21 cellular contexts compared by ENCODE assay signal in the genomic region with DNA sequence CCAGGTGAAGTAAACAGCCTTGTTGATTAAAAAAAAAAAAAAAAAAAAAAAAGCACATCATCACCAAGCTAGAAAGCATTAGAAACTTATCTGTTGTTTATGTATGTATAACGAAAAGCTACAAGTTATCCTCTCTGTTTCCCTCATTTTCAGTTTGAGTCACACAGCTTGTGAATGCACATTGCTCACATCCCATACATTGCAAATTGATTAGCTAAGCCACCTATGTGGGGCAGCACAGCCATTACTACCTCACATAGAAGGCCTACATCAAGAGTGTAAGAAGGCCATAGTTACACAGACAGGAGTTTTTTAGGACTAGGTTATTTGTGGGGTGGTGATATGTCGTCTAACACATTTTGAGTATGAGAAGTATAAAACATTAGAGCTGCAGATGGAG.
"Had no signal": no experiment of that assay in that cellular context is flagged by ENCODE, and none has a peak within 500 bp of the region (broad histone marks: within the 10 kb centered on the region; RNA-seq: fewer than 3 reads in every experiment).

No MANE protein-coding gene starts in this region.

- ATAC-seq: gastrocnemius medialis; left ventricle myocardium superior; lower lobe of right lung; mucosa of descending colon; natural killer cell treated with Interleukin-12 subunit alpha and Interleukin-12 subunit beta and Interleukin-15 and Interleukin-18, amount 100 ng/mL, for 72 hours; right lobe of liver; stimulated activated effector memory CD8-positive, alpha-beta T cell treated with anti-CD3 and anti-CD28 coated beads, Interleukin-12 subunit alpha, Interleukin-12 subunit beta, amount 100 ng/mL, for 72 hours had no signal

- H3K79me2 ChIP-seq: parathyroid adenoma had no signal

- H3K4me3 Mint-ChIP-seq: mesothelial cell of epicardium; naive B cell; natural killer cell treated with Interleukin-12 subunit alpha and Interleukin-12 subunit beta and Interleukin-15 and Interleukin-18, amount 100 ng/mL, for 72 hours; neural progenitor cell; stimulated activated effector memory CD8-positive, alpha-beta T cell treated with anti-CD3 and anti-CD28 coated beads, Interleukin-12 subunit alpha, Interleukin-12 subunit beta, amount 100 ng/mL, for 72 hours had no signal

- H3K9ac ChIP-seq: neural progenitor cell, parathyroid adenoma had no signal

- H3K9me3 ChIP-seq: gastrocnemius medialis, lower lobe of right lung, mucosa of descending colon, right lobe of liver, thyroid gland had no signal

- H2AFZ ChIP-seq: neural progenitor cell, parathyroid adenoma had no signal

- H3K4me3 ChIP-seq: coronary artery, gastrocnemius medialis, lower lobe of right lung, mucosa of descending colon, neural progenitor cell, right lobe of liver, smooth muscle cell, stomach, thyroid gland had no signal

- H3K27ac ChIP-seq: coronary artery, gastrocnemius medialis, lower lobe of right lung, neural progenitor cell, parathyroid adenoma, right lobe of liver, stomach, thyroid gland had no signal

- H3K36me3 ChIP-seq: gastrocnemius medialis, lower lobe of right lung, neural progenitor cell, right lobe of liver, stomach, thyroid gland had no signal

- H3K27ac Mint-ChIP-seq: mesothelial cell of epicardium; naive B cell; natural killer cell treated with Interleukin-12 subunit alpha and Interleukin-12 subunit beta and Interleukin-15 and Interleukin-18, amount 100 ng/mL, for 72 hours; neural progenitor cell; progenitor cell of endocrine pancreas; stimulated activated effector memory CD8-positive, alpha-beta T cell treated with anti-CD3 and anti-CD28 coated beads, Interleukin-12 subunit alpha, Interleukin-12 subunit beta, amount 100 ng/mL, for 72 hours had no signal

- H3K27me3 Mint-ChIP-seq: naive B cell; natural killer cell treated with Interleukin-12 subunit alpha and Interleukin-12 subunit beta and Interleukin-15 and Interleukin-18, amount 100 ng/mL, for 72 hours; progenitor cell of endocrine pancreas had no signal

- H3K4me1 Mint-ChIP-seq: naive B cell; neural progenitor cell; stimulated activated effector memory CD8-positive, alpha-beta T cell treated with anti-CD3 and anti-CD28 coated beads, Interleukin-12 subunit alpha, Interleukin-12 subunit beta, amount 100 ng/mL, for 72 hours had no signal

- H3K36me3 Mint-ChIP-seq: mesothelial cell of epicardium; naive B cell; neural progenitor cell; stimulated activated effector memory CD8-positive, alpha-beta T cell treated with anti-CD3 and anti-CD28 coated beads, Interleukin-12 subunit alpha, Interleukin-12 subunit beta, amount 100 ng/mL, for 72 hours had no signal

- H3K27me3 ChIP-seq: gastrocnemius medialis, neural progenitor cell, right lobe of liver, stomach, thyroid gland had no signal

- H3K4me2 ChIP-seq: neural progenitor cell, smooth muscle cell had no signal

- H3K4me1 ChIP-seq: gastrocnemius medialis, lower lobe of right lung, parathyroid adenoma, right lobe of liver, stomach had no signal

- DNase-seq: dermis blood vessel endothelial cell; effector memory CD4-positive, alpha-beta T cell; gastrocnemius medialis; left ventricle myocardium superior; lower lobe of right lung; mucosa of descending colon; naive B cell; right lobe of liver; stimulated activated CD4-positive, alpha-beta T cell treated with anti-CD3 and anti-CD28 coated beads, Interleukin-2, amount 100 ng/mL, for 24 hours; stimulated activated CD4-positive, alpha-beta T cell treated with anti-CD3 and anti-CD28 coated beads, Interleukin-4, amount 100 ng/mL, for 24 hours; stimulated activated naive CD4-positive, alpha-beta T cell treated with Interleukin-2 at 50 U/mL for 16 hours; stomach; thyroid gland had no signal
